15 cellular contexts compared by ENCODE assay signal in genomic region chr4:83855044-83855443, GRCh38.
DNase-seq lines count a peak whose midpoint lies in the region; ATAC-seq and TF ChIP-seq lines count a peak whose summit lies in the region.
"Had no signal": no experiment of that assay in that cellular context is flagged by ENCODE, and none has a peak within 500 bp of the region (broad histone marks: within the 10 kb centered on the region; RNA-seq: fewer than 3 reads in every experiment).

No MANE protein-coding gene starts in this region.

- no peaks in the 10 kb centered on the region for H3K36me3 ChIP-seq in IMR-90 (ENCODE audit: control insufficient read depth, insufficient read depth, low read length)
- H3K36me3 ChIP-seq in mammary epithelial cell (ENCODE audit: insufficient read depth, low read length), result no peaks in the 10 kb centered on the region
- H3K36me3 ChIP-seq: gastrocnemius medialis had no signal

- H3K27me3 ChIP-seq in IMR-90 (ENCODE audit: control insufficient read depth, insufficient read depth, low read length) (no peaks in the 10 kb centered on the region), mammary epithelial cell (ENCODE audit: insufficient read depth, low read length) (no peaks in the 10 kb centered on the region)
- H3K27me3 ChIP-seq: gastrocnemius medialis had no signal

- dilution Hi-C loops in IMR-90 (cut with HindIII; ENCODE audit: low sequenced_read_pairs, unreplicated experiment) (no loop called here), mammary epithelial cell (cut with HindIII; ENCODE audit: low sequenced_read_pairs) (no loop called here)

- peaks cover 4% of the 10 kb centered on the region for H3K27me3 Mint-ChIP-seq in activated T-helper 17 cell treated with anti-CD3 and anti-CD28 coated beads, Interleukin-2, amount 50 U/mL, for 72 hours

- H4K5ac ChIP-seq in IMR-90 (ENCODE audit: low read depth, low read length), result peak overlapping the region; percentile 90

- H2AFZ ChIP-seq in IMR-90 (replicated peaks; ENCODE audit: low read length, poor library complexity) (peak overlapping the region; percentile 47), mammary epithelial cell (ENCODE audit: low read depth, low read length) (peak overlapping the region; percentile 12)

- peaks cover 13% of the 10 kb centered on the region for H3K9me1 ChIP-seq in IMR-90 (ENCODE audit: insufficient read depth, low read length)

- BruUV-seq in IMR-90 (replicated peaks; lab: Mats Ljungman, UMichigan), result no TSS peak
- BruUV-seq in mammary epithelial cell (replicated peaks; lab: Mats Ljungman, UMichigan), result no TSS peak

- in situ Hi-C loops in IMR-90 (cut with MboI; ENCODE audit: low sequenced_read_pairs) (no loop called here), mammary epithelial cell (cut with MboI; ENCODE audit: low sequenced_read_pairs in 2 of 2) (no loop called here)

- no peaks in the 10 kb centered on the region for H3K9me3 Mint-ChIP-seq in activated T-helper 17 cell treated with anti-CD3 and anti-CD28 coated beads, Interleukin-2, amount 50 U/mL, for 72 hours
- H3K9me3 Mint-ChIP-seq: CD14-positive monocyte had no signal

- POLR2A ChIA-PET in IMR-90 (lab: Charles Lee; ENCODE audit: unreplicated experiment), result no interaction called here

- CTCF ChIA-PET in IMR-90 (lab: Yijun Ruan, JAX) (no interaction called here), mammary epithelial cell (lab: Charles Lee; ENCODE audit: low non-redundant PET) (no interaction called here)

- intact Hi-C loops in IMR-90 (cut with micrococcal nuclease) (no loop called here), mammary epithelial cell (cut with micrococcal nuclease) (no loop called here)

- H3K4me1 ChIP-seq in IMR-90 (ENCODE audit: control insufficient read depth, insufficient read depth, low read length) (peaks cover 33% of the 10 kb centered on the region), mammary epithelial cell (ENCODE audit: insufficient read depth, low read length) (peaks cover 27% of the 10 kb centered on the region)
- H3K4me1 ChIP-seq: gastrocnemius medialis had no signal

- H3K36me3 Mint-ChIP-seq in activated T-helper 17 cell treated with anti-CD3 and anti-CD28 coated beads, Interleukin-2, amount 50 U/mL, for 72 hours (ENCODE audit: low read depth), result no peaks in the 10 kb centered on the region
- H3K36me3 Mint-ChIP-seq: brain, CD14-positive monocyte had no signal

- peak overlapping the region; percentile 98 for H2BK20ac ChIP-seq in IMR-90 (ENCODE audit: low read depth, low read length)

- no peak for TF ChIP-seq CTCF in AG09309 (IDR thresholded peaks at IDR 0.05; ENCODE audit: control insufficient read depth, insufficient read depth, low read depth, low read length, missing control alignments)
- no peak for TF ChIP-seq CTCF in IMR-90 (conservative IDR thresholded peaks at IDR 0.05; ENCODE audit: low read depth, low read length)
- no peak for TF ChIP-seq CTCF in mammary epithelial cell (conservative IDR thresholded peaks at IDR 0.05 in 1 of 2, IDR thresholded peaks at IDR 0.05 in 1 of 2; ENCODE audit: extremely low read depth in 1 of 2, insufficient read depth in 1 of 2, low read depth in 1 of 2, low read length in 2 of 2)

- H3K4me2 ChIP-seq in IMR-90 (ENCODE audit: low read depth, low read length), result no peak overlapping the region
- no peak overlapping the region for H3K4me2 ChIP-seq in mammary epithelial cell (ENCODE audit: insufficient read depth, low read depth, low read length)

- peak overlapping the region; percentile 90 for H3K56ac ChIP-seq in IMR-90 (ENCODE audit: extremely low read depth, insufficient read depth, low read length)

- 0% methylated on average over 4 of the region's 6 CpGs; no CpG with 5 or more reads in 1 of the 2 experiments for WGBS in IMR-90 (ENCODE audit: extremely low coverage in 2 of 2, insufficient read length in 1 of 2), 2 experiments
- WGBS in mammary epithelial cell (ENCODE audit: low coverage, missing lambda C conversion rate), result 57% methylated on average over 6 of the region's 6 CpGs

- H3K27ac ChIP-seq in IMR-90 (ENCODE audit: insufficient read depth, low read length) (peak overlapping the region; percentile 70), mammary epithelial cell (ENCODE audit: insufficient read depth, low read depth, low read length) (no peak overlapping the region)
- H3K27ac ChIP-seq: gastrocnemius medialis, HL-60 had no signal

- H2AK5ac ChIP-seq in IMR-90 (ENCODE audit: low read depth, low read length), result peak overlapping the region; percentile 97

- TF ChIP-seq POLR2A in IMR-90 (IDR thresholded peaks at IDR 0.05; ENCODE audit: low read depth, low read length), result no peak

- peak overlapping the region; percentile 99 for H2BK120ac ChIP-seq in IMR-90 (ENCODE audit: low read depth, low read length)

- H3K23ac ChIP-seq in IMR-90 (ENCODE audit: low read depth, low read length), result peak overlapping the region; percentile 89

- peak overlapping the region; percentile 92 for H2BK5ac ChIP-seq in IMR-90 (ENCODE audit: low read depth, low read length, poor library complexity, severe bottlenecking)

- H4K20me1 ChIP-seq in IMR-90 (ENCODE audit: insufficient read depth, low read length) (no peaks in the 10 kb centered on the region), mammary epithelial cell (ENCODE audit: insufficient read depth, low read length) (no peaks in the 10 kb centered on the region)

- H3K4me3 ChIP-seq in AG09309 (ENCODE audit: control insufficient read depth, low read depth, low read length) (no peak overlapping the region), IMR-90 (ENCODE audit: insufficient read depth, low read depth, low read length) (no peak overlapping the region), mammary epithelial cell (replicated peaks in 1 of 3; ENCODE audit: insufficient read depth in 1 of 3, low read depth in 2 of 3, low read length in 3 of 3) (no peak overlapping the region)
- H3K4me3 ChIP-seq: gastrocnemius medialis had no signal

- TF ChIP-seq RAD21 in IMR-90 (IDR thresholded peaks at IDR 0.05; ENCODE audit: low read length), result no peak

- H4K91ac ChIP-seq in IMR-90 (ENCODE audit: insufficient read depth, low read depth, low read length), result peak overlapping the region; percentile 94

- H2BK15ac ChIP-seq in IMR-90 (ENCODE audit: low read depth, low read length), result peak overlapping the region; percentile 99

- H3K79me1 ChIP-seq in IMR-90 (ENCODE audit: low read depth in 1 of 2, low read length in 2 of 2), result no peaks in the 10 kb centered on the region

- no peaks in the 10 kb centered on the region for H3K79me2 ChIP-seq in mammary epithelial cell (ENCODE audit: insufficient read depth, low read length)

- no peaks in the 10 kb centered on the region for H3K4me1 Mint-ChIP-seq in activated T-helper 17 cell treated with anti-CD3 and anti-CD28 coated beads, Interleukin-2, amount 50 U/mL, for 72 hours
- H3K4me1 Mint-ChIP-seq: CD14-positive monocyte had no signal

- peak overlapping the region; percentile 97; the same call in 1 of the 2 replicates for H3K18ac ChIP-seq in IMR-90 (ENCODE audit: low read depth, low read length)

- H2AK9ac ChIP-seq in IMR-90 (replicated peaks; ENCODE audit: low read depth, low read length, poor library complexity), result no peak overlapping the region

- peak overlapping the region; percentile 94 for H3K14ac ChIP-seq in IMR-90 (replicated peaks; ENCODE audit: low read depth, low read length)

- H3K9me3 ChIP-seq in IMR-90 (ENCODE audit: control insufficient read depth, insufficient read depth, low read length) (no peaks in the 10 kb centered on the region), mammary epithelial cell (replicated peaks; ENCODE audit: insufficient read depth, low read length) (no peaks in the 10 kb centered on the region)
- H3K9me3 ChIP-seq: gastrocnemius medialis had no signal

- no peak overlapping the region for H3K4me3 Mint-ChIP-seq in activated T-helper 17 cell treated with anti-CD3 and anti-CD28 coated beads, Interleukin-2, amount 50 U/mL, for 72 hours
- H3K4me3 Mint-ChIP-seq: brain, CD14-positive monocyte had no signal

- ATAC-seq in IMR-90 (ENCODE audit: low read depth) (peak; percentile 88), GM21423 (IDR thresholded peaks at IDR 0.05; ENCODE audit: unreplicated experiment) (no peak)
- no peak for ATAC-seq in activated T-helper 17 cell treated with anti-CD3 and anti-CD28 coated beads, Interleukin-2, amount 50 U/mL, for 72 hours (replicated peaks)
- ATAC-seq: gastrocnemius medialis, right cardiac atrium had no signal

- peak; percentile 71 for DNase-seq in AG09309 (ENCODE audit: low read depth)
- DNase-seq in IMR-90, result peak; percentile 98
- peak; percentile 67 for DNase-seq in mammary epithelial cell
- peak; percentile 60 for DNase-seq in left kidney (ENCODE audit: low read depth, low spot score)
- DNase-seq in NCI-H1436 (lab: John Stamatoyannopoulos, UW), result no peak
- no peak for DNase-seq in NCI-H146 treated with DMSO at 0.1 percent for 48 hours (lab: John Stamatoyannopoulos, UW; ENCODE audit: unreplicated experiment)
- DNase-seq: gastrocnemius medialis, midbrain, NCI-H1436 treated with DMSO at 0.1 percent for 48 hours, right cardiac atrium had no signal

- no peak overlapping the region for H3K9ac ChIP-seq in IMR-90 (ENCODE audit: low read depth, low read length)
- no peak overlapping the region for H3K9ac ChIP-seq in mammary epithelial cell (ENCODE audit: insufficient read depth, low read length)

- H3K4ac ChIP-seq in IMR-90 (ENCODE audit: low read depth, low read length), result peak overlapping the region; percentile 96

- H4K8ac ChIP-seq in IMR-90 (ENCODE audit: low read depth in 2 of 2, low read length in 2 of 2), result peak overlapping the region; percentile 96 to 98

- no peak overlapping the region for H3K27ac Mint-ChIP-seq in activated T-helper 17 cell treated with anti-CD3 and anti-CD28 coated beads, Interleukin-2, amount 50 U/mL, for 72 hours
- H3K27ac Mint-ChIP-seq: brain, CD14-positive monocyte had no signal

TF ChIP-seq in IMR-90, 13 proteins besides CTCF, POLR2A, EP300 and RAD21 (continues in another document):
- TF ChIP-seq NFE2L2 (IDR thresholded peaks at IDR 0.05; ENCODE audit: low read depth, low read length) (no peak), SMC3 (IDR thresholded peaks at IDR 0.05; ENCODE audit: low read depth, low read length) (no peak), BHLHE40 (IDR thresholded peaks at IDR 0.05; ENCODE audit: low read depth, low read length) (no peak), MAFK (IDR thresholded peaks at IDR 0.05; ENCODE audit: low read depth, low read length) (peak; percentile 32), MXI1 (IDR thresholded peaks at IDR 0.05; ENCODE audit: borderline replicate concordance, low read depth, low read length) (no peak), MAZ (IDR thresholded peaks at IDR 0.05; ENCODE audit: borderline replicate concordance, low read depth, low read length) (peak; percentile 35; the same call in 1 of the 2 replicates)
- TF ChIP-seq, protein P1, sequence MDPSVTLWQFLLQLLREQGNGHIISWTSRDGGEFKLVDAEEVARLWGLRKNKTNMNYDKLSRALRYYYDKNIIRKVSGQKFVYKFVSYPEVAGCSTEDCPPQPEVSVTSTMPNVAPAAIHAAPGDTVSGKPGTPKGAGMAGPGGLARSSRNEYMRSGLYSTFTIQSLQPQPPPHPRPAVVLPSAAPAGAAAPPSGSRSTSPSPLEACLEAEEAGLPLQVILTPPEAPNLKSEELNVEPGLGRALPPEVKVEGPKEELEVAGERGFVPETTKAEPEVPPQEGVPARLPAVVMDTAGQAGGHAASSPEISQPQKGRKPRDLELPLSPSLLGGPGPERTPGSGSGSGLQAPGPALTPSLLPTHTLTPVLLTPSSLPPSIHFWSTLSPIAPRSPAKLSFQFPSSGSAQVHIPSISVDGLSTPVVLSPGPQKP (IDR thresholded peaks at IDR 0.05; ENCODE audit: borderline replicate concordance, low read depth, low read length), result no peak

Comparison
In these comparisons a context has a peak if more than half of its experiments do, and no peak if none do; other contexts are left out.
1. DNase-seq: peak in AG09309 (single experiment), IMR-90 (single experiment), mammary epithelial cell (single experiment) and left kidney (single experiment); none in NCI-H1436 (single experiment) and NCI-H146 treated with DMSO at 0.1 percent for 48 hours (single experiment).